22 cellular contexts compared by ENCODE assay signal in genomic region chrX:20271730-20272129, GRCh38.
"Had no signal": no experiment of that assay in that cellular context is flagged by ENCODE, and none has a peak within 500 bp of the region (broad histone marks: within the 10 kb centered on the region; RNA-seq: fewer than 3 reads in every experiment).

No MANE protein-coding gene starts in this region.

- H3K27ac ChIP-seq: coronary artery, lower lobe of right lung, neural progenitor cell, prostate gland, right atrium auricular region, thyroid gland, upper lobe of right lung had no signal

- H3K4me3 Mint-ChIP-seq: activated B cell treated with CpG ODN at 0.5 μM for 24 hours; activated CD4-positive, alpha-beta T cell treated with anti-CD3 and anti-CD28 coated beads for 36 hours; activated naive CD8-positive, alpha-beta T cell treated with anti-CD3 and anti-CD28 coated beads for 36 hours; immature natural killer cell; naive thymus-derived CD4-positive, alpha-beta T cell; neural progenitor cell had no signal

- H3K27me3 Mint-ChIP-seq: activated B cell treated with CpG ODN at 0.5 μM for 24 hours; activated CD4-positive, alpha-beta T cell treated with anti-CD3 and anti-CD28 coated beads for 36 hours; activated naive CD8-positive, alpha-beta T cell treated with anti-CD3 and anti-CD28 coated beads for 36 hours had no signal

- H3K4me1 Mint-ChIP-seq: activated B cell treated with CpG ODN at 0.5 μM for 24 hours; activated naive CD8-positive, alpha-beta T cell treated with anti-CD3 and anti-CD28 coated beads for 36 hours; neural progenitor cell had no signal

- H3K36me3 Mint-ChIP-seq: activated naive CD8-positive, alpha-beta T cell treated with anti-CD3 and anti-CD28 coated beads for 36 hours; immature natural killer cell; naive thymus-derived CD4-positive, alpha-beta T cell; neural progenitor cell had no signal

- FAIRE-seq: endometrium had no signal

- DNase-seq: activated B cell treated with CpG ODN at 0.5 μM for 24 hours; activated CD4-positive, alpha-beta T cell treated with anti-CD3 and anti-CD28 coated beads for 36 hours; activated CD4-positive, alpha-beta T cell treated with anti-CD3 and anti-CD28 coated beads, Interleukin-2, amount 50 U/mL, for 4 hours; activated CD8-positive, alpha-beta memory T cell treated with anti-CD3 and anti-CD28 coated beads, Interleukin-2, amount 50 U/mL, for 48 hours; activated naive CD4-positive, alpha-beta T cell treated with Interleukin-2 at 50 U/mL for 16 hours; activated naive CD8-positive, alpha-beta T cell treated with anti-CD3 and anti-CD28 coated beads for 36 hours; activated T-cell treated with anti-CD3 and anti-CD28 coated beads, Interleukin-2, amount 50 U/mL, for 48 hours; cerebellar nuclear complex; foreskin melanocyte; immature natural killer cell; lower lobe of right lung; naive thymus-derived CD4-positive, alpha-beta T cell; stimulated activated CD4-positive, alpha-beta T cell treated with anti-CD3 and anti-CD28 coated beads, Interleukin-4, amount 100 ng/mL, for 24 hours; stimulated activated naive CD4-positive, alpha-beta T cell treated with Interleukin-2 at 50 U/mL for 16 hours; T-helper 9 cell; thyroid gland; upper lobe of right lung had no signal

- H3K9me3 Mint-ChIP-seq: activated B cell treated with CpG ODN at 0.5 μM for 24 hours; activated naive CD8-positive, alpha-beta T cell treated with anti-CD3 and anti-CD28 coated beads for 36 hours; immature natural killer cell had no signal

- H3K27ac Mint-ChIP-seq: activated B cell treated with CpG ODN at 0.5 μM for 24 hours; activated CD4-positive, alpha-beta T cell treated with anti-CD3 and anti-CD28 coated beads for 36 hours; activated naive CD8-positive, alpha-beta T cell treated with anti-CD3 and anti-CD28 coated beads for 36 hours; immature natural killer cell; neural progenitor cell had no signal
